1 cellular context compared by ENCODE assay signal in the genomic region with DNA sequence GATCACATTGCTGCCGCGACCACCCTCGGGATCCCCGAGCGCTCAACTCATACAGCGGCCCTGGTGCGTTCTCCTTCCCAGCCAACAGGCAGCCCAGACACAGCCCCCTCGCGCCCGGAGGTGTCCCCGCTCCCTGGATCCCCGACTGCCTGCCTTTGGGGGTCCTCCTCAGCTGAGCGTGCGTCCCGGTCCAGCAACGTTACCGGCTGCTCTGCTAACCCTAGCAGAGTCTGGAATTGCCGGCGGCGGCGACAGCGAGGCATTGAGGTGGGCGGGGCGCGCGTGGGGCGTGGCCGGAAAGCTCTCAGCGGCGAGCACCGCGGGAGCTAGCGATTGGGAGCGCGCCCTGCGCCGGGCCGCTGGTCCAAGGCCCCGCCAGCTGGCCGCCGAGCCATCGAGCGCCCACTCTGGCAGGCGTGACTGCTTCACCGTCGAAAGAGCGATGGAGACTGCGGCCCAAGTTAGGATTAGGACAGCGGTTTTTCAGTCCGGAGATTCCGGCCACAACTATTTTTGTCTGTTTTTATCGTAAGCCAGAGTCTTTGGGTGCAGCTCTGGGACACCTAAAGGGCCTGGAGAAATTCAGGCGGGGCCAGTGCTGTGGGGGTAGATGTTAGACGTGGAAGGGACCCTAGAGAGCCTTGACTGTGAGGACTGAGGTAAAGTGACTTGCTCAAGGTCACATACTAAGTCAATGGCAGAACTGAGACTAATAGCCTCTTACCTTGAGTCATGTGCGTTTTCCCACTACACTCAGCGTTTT.
A peak's percentile ranks its signal among the peaks of the same experiment; 100 is the strongest.
TF ChIP-seq lines count a peak whose summit lies in the region.

A gene (minus strand): TSS at position 232 of the 763 bp plus-strand sequence. CDS start 17,575 bp downstream, outside the sequence.

TF ChIP-seq in HepG2, 621 proteins besides CTCF, POLR2A, EP300 and RAD21 (continued from another document):
- TF ChIP-seq, protein P1, sequence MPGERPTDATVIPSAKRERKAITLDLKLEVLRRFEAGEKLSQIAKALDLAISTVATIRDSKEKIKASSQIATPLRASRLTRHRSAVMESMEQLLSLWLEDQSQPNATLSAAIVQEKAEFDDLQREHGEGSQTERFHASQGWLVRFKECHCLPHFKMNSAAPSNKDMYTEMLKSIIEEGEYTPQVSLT (CRISPR knock-in tag; IDR thresholded peaks at IDR 0.05; ENCODE audit: borderline replicate concordance, low read depth) = 0 out of 2 replicates have a peak, but pooled peaks have one; percentile 24
- TF ChIP-seq AKAP8 (CRISPR knock-in tag; IDR thresholded peaks at IDR 0.05) = peak; percentile 94
- no peak; the same call in 1 of the 2 replicates for TF ChIP-seq MBNL3 (CRISPR knock-in tag; conservative IDR thresholded peaks at IDR 0.05)
- peak; percentile 99 for TF ChIP-seq SMAD3 (CRISPR knock-in tag; IDR thresholded peaks at IDR 0.05)
- TF ChIP-seq, protein P2, sequence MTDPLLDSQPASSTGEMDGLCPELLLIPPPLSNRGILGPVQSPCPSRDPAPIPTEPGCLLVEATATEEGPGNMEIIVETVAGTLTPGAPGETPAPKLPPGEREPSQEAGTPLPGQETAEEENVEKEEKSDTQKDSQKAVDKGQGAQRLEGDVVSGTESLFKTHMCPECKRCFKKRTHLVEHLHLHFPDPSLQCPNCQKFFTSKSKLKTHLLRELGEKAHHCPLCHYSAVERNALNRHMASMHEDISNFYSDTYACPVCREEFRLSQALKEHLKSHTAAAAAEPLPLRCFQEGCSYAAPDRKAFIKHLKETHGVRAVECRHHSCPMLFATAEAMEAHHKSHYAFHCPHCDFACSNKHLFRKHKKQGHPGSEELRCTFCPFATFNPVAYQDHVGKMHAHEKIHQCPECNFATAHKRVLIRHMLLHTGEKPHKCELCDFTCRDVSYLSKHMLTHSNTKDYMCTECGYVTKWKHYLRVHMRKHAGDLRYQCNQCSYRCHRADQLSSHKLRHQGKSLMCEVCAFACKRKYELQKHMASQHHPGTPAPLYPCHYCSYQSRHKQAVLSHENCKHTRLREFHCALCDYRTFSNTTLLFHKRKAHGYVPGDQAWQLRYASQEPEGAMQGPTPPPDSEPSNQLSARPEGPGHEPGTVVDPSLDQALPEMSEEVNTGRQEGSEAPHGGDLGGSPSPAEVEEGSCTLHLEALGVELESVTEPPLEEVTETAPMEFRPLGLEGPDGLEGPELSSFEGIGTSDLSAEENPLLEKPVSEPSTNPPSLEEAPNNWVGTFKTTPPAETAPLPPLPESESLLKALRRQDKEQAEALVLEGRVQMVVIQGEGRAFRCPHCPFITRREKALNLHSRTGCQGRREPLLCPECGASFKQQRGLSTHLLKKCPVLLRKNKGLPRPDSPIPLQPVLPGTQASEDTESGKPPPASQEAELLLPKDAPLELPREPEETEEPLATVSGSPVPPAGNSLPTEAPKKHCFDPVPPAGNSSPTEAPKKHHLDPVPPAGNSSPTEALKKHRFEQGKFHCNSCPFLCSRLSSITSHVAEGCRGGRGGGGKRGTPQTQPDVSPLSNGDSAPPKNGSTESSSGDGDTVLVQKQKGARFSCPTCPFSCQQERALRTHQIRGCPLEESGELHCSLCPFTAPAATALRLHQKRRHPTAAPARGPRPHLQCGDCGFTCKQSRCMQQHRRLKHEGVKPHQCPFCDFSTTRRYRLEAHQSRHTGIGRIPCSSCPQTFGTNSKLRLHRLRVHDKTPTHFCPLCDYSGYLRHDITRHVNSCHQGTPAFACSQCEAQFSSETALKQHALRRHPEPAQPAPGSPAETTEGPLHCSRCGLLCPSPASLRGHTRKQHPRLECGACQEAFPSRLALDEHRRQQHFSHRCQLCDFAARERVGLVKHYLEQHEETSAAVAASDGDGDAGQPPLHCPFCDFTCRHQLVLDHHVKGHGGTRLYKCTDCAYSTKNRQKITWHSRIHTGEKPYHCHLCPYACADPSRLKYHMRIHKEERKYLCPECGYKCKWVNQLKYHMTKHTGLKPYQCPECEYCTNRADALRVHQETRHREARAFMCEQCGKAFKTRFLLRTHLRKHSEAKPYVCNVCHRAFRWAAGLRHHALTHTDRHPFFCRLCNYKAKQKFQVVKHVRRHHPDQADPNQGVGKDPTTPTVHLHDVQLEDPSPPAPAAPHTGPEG (CRISPR knock-in tag; IDR thresholded peaks at IDR 0.05) = peak; percentile 95
- TF ChIP-seq, protein P3, sequence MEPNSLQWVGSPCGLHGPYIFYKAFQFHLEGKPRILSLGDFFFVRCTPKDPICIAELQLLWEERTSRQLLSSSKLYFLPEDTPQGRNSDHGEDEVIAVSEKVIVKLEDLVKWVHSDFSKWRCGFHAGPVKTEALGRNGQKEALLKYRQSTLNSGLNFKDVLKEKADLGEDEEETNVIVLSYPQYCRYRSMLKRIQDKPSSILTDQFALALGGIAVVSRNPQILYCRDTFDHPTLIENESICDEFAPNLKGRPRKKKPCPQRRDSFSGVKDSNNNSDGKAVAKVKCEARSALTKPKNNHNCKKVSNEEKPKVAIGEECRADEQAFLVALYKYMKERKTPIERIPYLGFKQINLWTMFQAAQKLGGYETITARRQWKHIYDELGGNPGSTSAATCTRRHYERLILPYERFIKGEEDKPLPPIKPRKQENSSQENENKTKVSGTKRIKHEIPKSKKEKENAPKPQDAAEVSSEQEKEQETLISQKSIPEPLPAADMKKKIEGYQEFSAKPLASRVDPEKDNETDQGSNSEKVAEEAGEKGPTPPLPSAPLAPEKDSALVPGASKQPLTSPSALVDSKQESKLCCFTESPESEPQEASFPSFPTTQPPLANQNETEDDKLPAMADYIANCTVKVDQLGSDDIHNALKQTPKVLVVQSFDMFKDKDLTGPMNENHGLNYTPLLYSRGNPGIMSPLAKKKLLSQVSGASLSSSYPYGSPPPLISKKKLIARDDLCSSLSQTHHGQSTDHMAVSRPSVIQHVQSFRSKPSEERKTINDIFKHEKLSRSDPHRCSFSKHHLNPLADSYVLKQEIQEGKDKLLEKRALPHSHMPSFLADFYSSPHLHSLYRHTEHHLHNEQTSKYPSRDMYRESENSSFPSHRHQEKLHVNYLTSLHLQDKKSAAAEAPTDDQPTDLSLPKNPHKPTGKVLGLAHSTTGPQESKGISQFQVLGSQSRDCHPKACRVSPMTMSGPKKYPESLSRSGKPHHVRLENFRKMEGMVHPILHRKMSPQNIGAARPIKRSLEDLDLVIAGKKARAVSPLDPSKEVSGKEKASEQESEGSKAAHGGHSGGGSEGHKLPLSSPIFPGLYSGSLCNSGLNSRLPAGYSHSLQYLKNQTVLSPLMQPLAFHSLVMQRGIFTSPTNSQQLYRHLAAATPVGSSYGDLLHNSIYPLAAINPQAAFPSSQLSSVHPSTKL (CRISPR knock-in tag; IDR thresholded peaks at IDR 0.05) = peak; percentile 84
- TF ChIP-seq ZSCAN12 (CRISPR knock-in tag; IDR thresholded peaks at IDR 0.05) = peak; percentile 98
- peak; percentile 98 for TF ChIP-seq KDM4B (CRISPR knock-in tag; IDR thresholded peaks at IDR 0.05)
- TF ChIP-seq, protein P4, sequence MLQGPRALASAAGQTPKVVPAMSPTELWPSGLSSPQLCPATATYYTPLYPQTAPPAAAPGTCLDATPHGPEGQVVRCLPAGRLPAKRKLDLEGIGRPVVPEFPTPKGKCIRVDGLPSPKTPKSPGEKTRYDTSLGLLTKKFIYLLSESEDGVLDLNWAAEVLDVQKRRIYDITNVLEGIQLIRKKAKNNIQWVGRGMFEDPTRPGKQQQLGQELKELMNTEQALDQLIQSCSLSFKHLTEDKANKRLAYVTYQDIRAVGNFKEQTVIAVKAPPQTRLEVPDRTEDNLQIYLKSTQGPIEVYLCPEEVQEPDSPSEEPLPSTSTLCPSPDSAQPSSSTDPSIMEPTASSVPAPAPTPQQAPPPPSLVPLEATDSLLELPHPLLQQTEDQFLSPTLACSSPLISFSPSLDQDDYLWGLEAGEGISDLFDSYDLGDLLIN (CRISPR knock-in tag; IDR thresholded peaks at IDR 0.05; ENCODE audit: borderline replicate concordance) = peak; percentile 97
- no peak for TF ChIP-seq RBM22 (optimal IDR thresholded peaks at IDR 0.05; ENCODE audit: low read length)
- peak; percentile 97 for TF ChIP-seq REXO4 (CRISPR knock-in tag; IDR thresholded peaks at IDR 0.05; ENCODE audit: borderline replicate concordance)
- no peak; the same call in 1 of the 2 replicates for TF ChIP-seq DPF2 (CRISPR knock-in tag; IDR thresholded peaks at IDR 0.05; ENCODE audit: borderline replicate concordance, low read depth)
- peak; percentile 100 for TF ChIP-seq ZNF33A (CRISPR knock-in tag; IDR thresholded peaks at IDR 0.05; ENCODE audit: borderline replicate concordance)
- TF ChIP-seq ZNF607 (CRISPR knock-in tag; IDR thresholded peaks at IDR 0.05; ENCODE audit: borderline replicate concordance) = peak; percentile 99
- peak; percentile 96 for TF ChIP-seq DNMT1 (CRISPR knock-in tag; IDR thresholded peaks at IDR 0.05)
- peak; percentile 99 for TF ChIP-seq PAWR (CRISPR knock-in tag; IDR thresholded peaks at IDR 0.05; ENCODE audit: borderline replicate concordance)
- TF ChIP-seq ARNT (IDR thresholded peaks at IDR 0.05) = no peak
- TF ChIP-seq ZNF552 (CRISPR knock-in tag; IDR thresholded peaks at IDR 0.05; ENCODE audit: borderline replicate concordance) = peak; percentile 96
- TF ChIP-seq ZSCAN22 (CRISPR knock-in tag; IDR thresholded peaks at IDR 0.05) = peak; percentile 89; the same call in 1 of the 2 replicates
- TF ChIP-seq MATR3 (CRISPR knock-in tag; IDR thresholded peaks at IDR 0.05) = 0 out of 2 replicates have a peak, but pooled peaks have one; percentile 13
TF ChIP-seq in HepG2: peak in this region for 519.
